Comparison of ENCODE assay signal across 9 cellular contexts in the genomic region with DNA sequence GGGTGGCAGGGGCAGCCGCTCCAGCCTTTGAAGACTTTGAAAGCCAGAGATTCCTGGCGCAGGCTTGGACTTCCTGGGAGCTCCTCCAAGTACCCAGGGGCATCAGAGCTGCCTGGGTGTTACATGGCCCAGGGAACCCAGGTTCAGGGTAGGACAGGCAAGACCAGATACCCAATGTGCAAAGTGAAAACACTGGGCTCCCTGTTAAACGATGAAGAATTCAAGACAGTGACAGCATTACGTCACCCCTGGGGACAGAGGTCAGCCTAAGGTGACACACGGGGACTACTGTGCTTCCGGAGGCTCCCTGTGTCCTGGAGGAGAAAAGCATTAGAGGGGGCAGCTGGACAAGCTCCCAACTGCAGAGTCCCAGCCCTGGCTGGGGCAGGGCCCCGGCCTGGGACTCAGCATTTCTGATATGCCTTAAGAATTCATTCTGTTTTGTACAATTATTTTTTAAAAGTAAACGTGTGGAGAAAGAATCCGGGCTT. TPM values are rescaled to one million over a fixed set of nuclear protein-coding genes. Genes with fewer than 3 reads are reported as not detected.
A peak's percentile ranks its signal among the peaks of the same experiment; 100 is the strongest.
DNase-seq lines count a peak whose midpoint lies in the region; ATAC-seq and TF ChIP-seq lines count a peak whose summit lies in the region.
"Had no signal": no experiment of that assay in that cellular context is flagged by ENCODE, and none has a peak within 500 bp of the region (broad histone marks: within the 10 kb centered on the region; RNA-seq: fewer than 3 reads in every experiment).

No MANE protein-coding gene starts in this region.

- peak; percentile 30 for ATAC-seq in left ventricle myocardium superior
- ATAC-seq in GM18907 (IDR thresholded peaks at IDR 0.05; ENCODE audit: unreplicated experiment), result no peak
- ATAC-seq in GM21515 (IDR thresholded peaks at IDR 0.05; ENCODE audit: unreplicated experiment), result no peak

- in situ Hi-C loops in GM13977 (cut with MboI; ENCODE audit: low pct_unique_long_range_greater_than_20kb, low sequenced_read_pairs, unreplicated experiment), result no loop called here

- H3K4me1 ChIP-seq in skeletal muscle tissue (ENCODE audit: control insufficient read depth in 3 of 3, insufficient read depth in 3 of 3, low read length in 3 of 3), result peaks cover 59 to 79% (median 78%) of the 10 kb centered on the region in 3 donors

- no peaks in the 10 kb centered on the region for H3K27me3 Mint-ChIP-seq in activated CD4-positive, alpha-beta memory T cell treated with anti-CD3 and anti-CD28 coated beads for 36 hours

- H3K36me3 ChIP-seq in skeletal muscle tissue (ENCODE audit: control insufficient read depth in 3 of 3, insufficient read depth in 3 of 3, low read length in 3 of 3), result peaks cover 42 to 49% (median 47%) of the 10 kb centered on the region in 3 donors

- peak overlapping the region; percentile 80 for H3K27ac ChIP-seq in skeletal muscle tissue (ENCODE audit: low read depth, low read length)

- H3K9ac ChIP-seq in skeletal muscle tissue (ENCODE audit: low read depth in 1 of 3, low read length in 3 of 3), result peak overlapping the region; percentile 50 to 80 (median 76)

- H3K9me3 ChIP-seq in skeletal muscle tissue (ENCODE audit: control insufficient read depth in 3 of 3, low read length in 3 of 3), result no peaks in the 10 kb centered on the region

- H3K4me3 ChIP-seq in skeletal muscle tissue (ENCODE audit: low read length in 3 of 3), result peak overlapping the region; percentile 15 to 69 (median 58)

- H3K36me3 Mint-ChIP-seq in activated CD4-positive, alpha-beta memory T cell treated with anti-CD3 and anti-CD28 coated beads for 36 hours, result peaks cover 42% of the 10 kb centered on the region

- peaks cover 49% of the 10 kb centered on the region for H3K4me1 Mint-ChIP-seq in activated CD4-positive, alpha-beta memory T cell treated with anti-CD3 and anti-CD28 coated beads for 36 hours (ENCODE audit: low read depth)

- H3K27me3 ChIP-seq in skeletal muscle tissue (ENCODE audit: control insufficient read depth in 3 of 3, insufficient read depth in 3 of 3, low read length in 3 of 3), result no peaks in the 10 kb centered on the region

- TF ChIP-seq CTCF in GM13977 (IDR thresholded peaks at IDR 0.05; ENCODE audit: extremely low read depth, insufficient read depth, missing control alignments), result no peak

- intact Hi-C loops in activated CD4-positive, alpha-beta memory T cell treated with anti-CD3 and anti-CD28 coated beads for 36 hours (cut with micrococcal nuclease), result no loop called here
- intact Hi-C loops in left ventricle myocardium superior (cut with micrococcal nuclease), result no loop called here

- POLR2A ChIA-PET in activated CD4-positive, alpha-beta memory T cell treated with anti-CD3 and anti-CD28 coated beads for 36 hours (lab: Charles Lee), result interaction anchor here (0.6 to 1.5 kb wide), 4 partner anchors 9 to 177 kb away, joined by 3 to 4 read pairs (median 4); no protein-coding TSS in a partner anchor

- CTCF ChIA-PET in activated CD4-positive, alpha-beta memory T cell treated with anti-CD3 and anti-CD28 coated beads for 36 hours (lab: Charles Lee), result interaction anchor here (1.3 kb wide), 1 partner anchor 44 kb away, joined by 6 read pairs; no protein-coding TSS in a partner anchor

- peak overlapping the region; percentile 80 for H3K27ac Mint-ChIP-seq in activated CD4-positive, alpha-beta memory T cell treated with anti-CD3 and anti-CD28 coated beads for 36 hours

- no peak overlapping the region for H3K4me3 Mint-ChIP-seq in activated CD4-positive, alpha-beta memory T cell treated with anti-CD3 and anti-CD28 coated beads for 36 hours

- DNase-seq in GM13977 (ENCODE audit: low spot score), result peak; percentile 4
- no peak for DNase-seq in activated CD4-positive, alpha-beta memory T cell treated with anti-CD3 and anti-CD28 coated beads for 36 hours
- peak; percentile 33 for DNase-seq in left ventricle myocardium superior
- no peak for DNase-seq in HUDEP-2 (lab: John Stamatoyannopoulos, UW; ENCODE audit: unreplicated experiment in 76 of 76)
- DNase-seq in stimulated activated CD4-positive, alpha-beta T cell treated with anti-CD3 and anti-CD28 coated beads, Interleukin-1b, Interleukin-23, amount 100 ng/mL, for 48 hours, result no peak
- DNase-seq: NCI-H2081 treated with DMSO at 0.1 percent for 48 hours had no signal

- no peaks in the 10 kb centered on the region for H3K9me3 Mint-ChIP-seq in activated CD4-positive, alpha-beta memory T cell treated with anti-CD3 and anti-CD28 coated beads for 36 hours

RNA-seq across cellular contexts. Expression of a gene that starts 5.7 kb away (rescaled TPM):
- 10 to 100 TPM; 28.2 to 28.6 TPM for total RNA-seq in activated CD4-positive, alpha-beta memory T cell treated with anti-CD3 and anti-CD28 coated beads for 36 hours
- total RNA-seq in left ventricle myocardium superior, result 17.9 TPM
- 5.7 TPM for total RNA-seq in skeletal muscle tissue

RNA-seq across cellular contexts. Expression of a gene that starts 46.8 kb away (rescaled TPM):
- under 1 TPM in 1 of 2 experiments, not detected in 1; 0.24 TPM for total RNA-seq in activated CD4-positive, alpha-beta memory T cell treated with anti-CD3 and anti-CD28 coated beads for 36 hours
- not detected for total RNA-seq in left ventricle myocardium superior
- total RNA-seq in skeletal muscle tissue, result 0.52 TPM

Comparison
In these comparisons a context has a peak if more than half of its experiments do, and no peak if none do; other contexts are left out.
1. DNase-seq: peak in GM13977 (single experiment) and left ventricle myocardium superior (single experiment); none in activated CD4-positive, alpha-beta memory T cell treated with anti-CD3 and anti-CD28 coated beads for 36 hours (single experiment), HUDEP-2 (0 of 76) and stimulated activated CD4-positive, alpha-beta T cell treated with anti-CD3 and anti-CD28 coated beads, Interleukin-1b, Interleukin-23, amount 100 ng/mL, for 48 hours (single experiment).